In genomic region chr1:62841587-62842169, GRCh38 we compare ENCODE assay signal across 1 cellular context.
TF ChIP-seq lines count a peak whose summit lies in the region.

No MANE protein-coding gene starts in this region.

TF ChIP-seq in Ishikawa, 13 proteins besides CTCF, POLR2A, EP300 and RAD21 (continued from another document):
- TF ChIP-seq REST (IDR thresholded peaks at IDR 0.05; ENCODE audit: low read depth), result no peak
- TF ChIP-seq TEAD4 (IDR thresholded peaks at IDR 0.05), result no peak
- no peak for TF ChIP-seq TAF1 (IDR thresholded peaks at IDR 0.05; ENCODE audit: low read depth)
- TF ChIP-seq EGR1 (IDR thresholded peaks at IDR 0.05), result no peak
